Comparison of ENCODE assay signal across 8 cellular contexts in genomic region chr12:82359115-82359478, GRCh38. TPM values are rescaled to one million over a fixed set of nuclear protein-coding genes. Genes with fewer than 3 reads are reported as not detected.
DNase-seq lines count a peak whose midpoint lies in the region; ATAC-seq and TF ChIP-seq lines count a peak whose summit lies in the region.

No MANE protein-coding gene starts in this region.

- H3K4me1 ChIP-seq in Peyer's patch (peaks cover 0 to 32% (median 10%) of the 10 kb centered on the region in 4 donors), mucosa of descending colon (ENCODE audit: low read depth) (peaks cover 24% of the 10 kb centered on the region), vagina (peaks cover 51% of the 10 kb centered on the region)

- H3K9me3 ChIP-seq in Peyer's patch (no peaks in the 10 kb centered on the region), mucosa of descending colon (no peaks in the 10 kb centered on the region), vagina (no peaks in the 10 kb centered on the region)

- TF ChIP-seq CTCF in 22Rv1 (IDR thresholded peaks at IDR 0.05) (no peak), GM12865 (IDR thresholded peaks at IDR 0.05; ENCODE audit: insufficient read depth, low read depth, low read length, missing control alignments) (no peak), Peyer's patch (IDR thresholded peaks at IDR 0.05) (no peak), mucosa of descending colon (IDR thresholded peaks at IDR 0.05) (no peak), vagina (IDR thresholded peaks at IDR 0.05) (no peak)

- H3K27ac ChIP-seq in 22Rv1 (peak overlapping the region; percentile 84), Peyer's patch (peak overlapping the region; percentile 89 to 99 (median 91)), vagina (peak overlapping the region; percentile 90)

- peaks cover 0 to 23% (median 0%) of the 10 kb centered on the region in 3 donors for H3K36me3 ChIP-seq in Peyer's patch
- no peaks in the 10 kb centered on the region for H3K36me3 ChIP-seq in mucosa of descending colon (ENCODE audit: low read depth)
- peaks cover 0 to 20% of the 10 kb centered on the region in 2 donors for H3K36me3 ChIP-seq in vagina

- H3K27me3 ChIP-seq in Peyer's patch = no peaks in the 10 kb centered on the region
- no peaks in the 10 kb centered on the region for H3K27me3 ChIP-seq in vagina

- peak; percentile 10 for ATAC-seq in HG03139 (IDR thresholded peaks at IDR 0.05; ENCODE audit: unreplicated experiment)
- no peak for ATAC-seq in mucosa of descending colon

- intact Hi-C loops in mucosa of descending colon (cut with DNase I, micrococcal nuclease) = no loop called here
- intact Hi-C loops in vagina (cut with DNase I) = no loop called here

- DNase-seq in GM12865 (ENCODE audit: low read depth) = peak; percentile 21
- DNase-seq in Peyer's patch = no peak
- DNase-seq in ecto neural progenitor cell (ENCODE audit: low spot score) = peak; percentile 56
- DNase-seq in mucosa of descending colon = peak; percentile 24 to 51 (median 30)
- no peak for DNase-seq in vagina (ENCODE audit: extremely low spot score in 2 of 2)
- DNase-seq in stimulated activated CD4-positive, alpha-beta T cell treated with anti-CD3 and anti-CD28 coated beads, Interleukin-4, amount 100 ng/mL, for 24 hours = no peak

- H3K4me3 ChIP-seq in GM12865 (ENCODE audit: low read depth, low read length) (peak overlapping the region; percentile 68), Peyer's patch (peak overlapping the region; percentile 65 to 91 (median 80)), mucosa of descending colon (peak overlapping the region; percentile 52), vagina (peak overlapping the region; percentile 58 to 80)

- TF ChIP-seq POLR2A in Peyer's patch (IDR thresholded peaks at IDR 0.05) (no peak), vagina (IDR thresholded peaks at IDR 0.05) (no peak)

RNA-seq across cellular contexts. Expression of gene METTL25, which starts 0.8 kb away (rescaled TPM):
- total RNA-seq in Peyer's patch = 10 to 100 TPM; 11.4 to 24.7 (median 20.0) TPM
- total RNA-seq in mucosa of descending colon = 10 to 100 TPM in 2 of 3 donors, 1 to 10 TPM in 1; 9.7 to 20.4 (median 15.5) TPM
- 29.0 TPM for total RNA-seq in vagina

RNA-seq across cellular contexts. Expression of gene CCDC59, which starts 0.9 kb away (rescaled TPM):
- 100 to 1,000 TPM in 1 of 4 donors, 10 to 100 TPM in 3; 25.4 to 101 (median 39.9) TPM for total RNA-seq in Peyer's patch
- 10 to 100 TPM; 23.3 to 34.2 (median 23.5) TPM for total RNA-seq in mucosa of descending colon
- total RNA-seq in vagina = 42.2 TPM

Comparison
In these comparisons a context has a peak if more than half of its experiments do, and no peak if none do; other contexts are left out.
1. DNase-seq: peak in GM12865 (single experiment), ecto neural progenitor cell (single experiment) and mucosa of descending colon (3 of 3); none in Peyer's patch (0 of 3), vagina (0 of 2) and stimulated activated CD4-positive, alpha-beta T cell treated with anti-CD3 and anti-CD28 coated beads, Interleukin-4, amount 100 ng/mL, for 24 hours (single experiment).
2. Peak in every context shown above with its lines, with median percentiles within 50 percentile points of each other: H3K27ac ChIP-seq and H3K4me3 ChIP-seq.